Comparison of ENCODE assay signal across 2 cellular contexts in genomic region chr3:37730825-37731224, GRCh38.
TF ChIP-seq lines count a peak whose summit lies in the region.

No MANE protein-coding gene starts in this region.

TF ChIP-seq in HepG2, 621 proteins besides CTCF, POLR2A, EP300 and RAD21 (continues in another document):
- TF ChIP-seq, protein P1, sequence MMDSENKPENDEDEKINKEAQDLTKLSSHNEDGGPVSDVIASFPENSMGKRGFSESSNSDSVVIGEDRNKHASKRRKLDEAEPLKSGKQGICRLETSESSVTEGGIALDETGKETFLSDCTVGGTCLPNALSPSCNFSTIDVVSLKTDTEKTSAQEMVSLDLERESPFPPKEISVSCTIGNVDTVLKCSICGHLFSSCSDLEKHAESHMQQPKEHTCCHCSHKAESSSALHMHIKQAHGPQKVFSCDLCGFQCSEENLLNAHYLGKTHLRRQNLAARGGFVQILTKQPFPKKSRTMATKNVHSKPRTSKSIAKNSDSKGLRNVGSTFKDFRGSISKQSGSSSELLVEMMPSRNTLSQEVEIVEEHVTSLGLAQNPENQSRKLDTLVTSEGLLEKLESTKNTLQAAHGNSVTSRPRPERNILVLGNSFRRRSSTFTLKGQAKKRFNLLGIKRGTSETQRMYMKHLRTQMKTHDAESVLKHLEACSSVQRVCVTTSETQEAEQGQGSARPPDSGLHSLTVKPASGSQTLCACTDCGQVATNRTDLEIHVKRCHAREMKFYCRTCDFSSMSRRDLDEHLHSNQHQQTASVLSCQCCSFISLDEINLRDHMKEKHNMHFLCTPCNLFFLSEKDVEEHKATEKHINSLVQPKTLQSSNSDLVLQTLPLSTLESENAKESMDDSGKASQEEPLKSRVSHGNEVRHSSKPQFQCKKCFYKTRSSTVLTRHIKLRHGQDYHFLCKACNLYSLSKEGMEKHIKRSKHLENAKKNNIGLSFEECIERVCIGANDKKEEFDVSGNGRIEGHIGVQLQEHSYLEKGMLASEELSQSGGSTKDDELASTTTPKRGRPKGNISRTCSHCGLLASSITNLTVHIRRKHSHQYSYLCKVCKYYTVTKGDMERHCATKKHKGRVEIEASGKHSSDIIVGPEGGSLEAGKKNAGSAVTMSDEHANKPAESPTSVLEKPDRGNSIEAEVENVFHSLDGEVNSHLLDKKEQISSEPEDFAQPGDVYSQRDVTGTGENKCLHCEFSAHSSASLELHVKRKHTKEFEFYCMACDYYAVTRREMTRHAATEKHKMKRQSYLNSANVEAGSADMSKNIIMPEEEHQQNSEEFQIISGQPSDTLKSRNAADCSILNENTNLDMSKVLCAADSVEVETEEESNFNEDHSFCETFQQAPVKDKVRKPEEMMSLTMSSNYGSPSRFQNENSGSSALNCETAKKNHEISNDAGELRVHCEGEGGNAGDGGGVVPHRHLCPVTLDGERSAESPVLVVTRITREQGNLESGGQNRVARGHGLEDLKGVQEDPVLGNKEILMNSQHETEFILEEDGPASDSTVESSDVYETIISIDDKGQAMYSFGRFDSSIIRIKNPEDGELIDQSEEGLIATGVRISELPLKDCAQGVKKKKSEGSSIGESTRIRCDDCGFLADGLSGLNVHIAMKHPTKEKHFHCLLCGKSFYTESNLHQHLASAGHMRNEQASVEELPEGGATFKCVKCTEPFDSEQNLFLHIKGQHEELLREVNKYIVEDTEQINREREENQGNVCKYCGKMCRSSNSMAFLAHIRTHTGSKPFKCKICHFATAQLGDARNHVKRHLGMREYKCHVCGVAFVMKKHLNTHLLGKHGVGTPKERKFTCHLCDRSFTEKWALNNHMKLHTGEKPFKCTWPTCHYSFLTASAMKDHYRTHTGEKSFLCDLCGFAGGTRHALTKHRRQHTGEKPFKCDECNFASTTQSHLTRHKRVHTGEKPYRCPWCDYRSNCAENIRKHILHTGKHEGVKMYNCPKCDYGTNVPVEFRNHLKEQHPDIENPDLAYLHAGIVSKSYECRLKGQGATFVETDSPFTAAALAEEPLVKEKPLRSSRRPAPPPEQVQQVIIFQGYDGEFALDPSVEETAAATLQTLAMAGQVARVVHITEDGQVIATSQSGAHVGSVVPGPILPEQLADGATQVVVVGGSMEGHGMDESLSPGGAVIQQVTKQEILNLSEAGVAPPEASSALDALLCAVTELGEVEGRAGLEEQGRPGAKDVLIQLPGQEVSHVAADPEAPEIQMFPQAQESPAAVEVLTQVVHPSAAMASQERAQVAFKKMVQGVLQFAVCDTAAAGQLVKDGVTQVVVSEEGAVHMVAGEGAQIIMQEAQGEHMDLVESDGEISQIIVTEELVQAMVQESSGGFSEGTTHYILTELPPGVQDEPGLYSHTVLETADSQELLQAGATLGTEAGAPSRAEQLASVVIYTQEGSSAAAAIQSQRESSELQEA (CRISPR knock-in tag; IDR thresholded peaks at IDR 0.05; ENCODE audit: not compliant biosample characterization): no peak
- no peak for TF ChIP-seq ZNF101 (CRISPR knock-in tag; IDR thresholded peaks at IDR 0.05; ENCODE audit: borderline replicate concordance, low read depth)
- TF ChIP-seq, protein P2, sequence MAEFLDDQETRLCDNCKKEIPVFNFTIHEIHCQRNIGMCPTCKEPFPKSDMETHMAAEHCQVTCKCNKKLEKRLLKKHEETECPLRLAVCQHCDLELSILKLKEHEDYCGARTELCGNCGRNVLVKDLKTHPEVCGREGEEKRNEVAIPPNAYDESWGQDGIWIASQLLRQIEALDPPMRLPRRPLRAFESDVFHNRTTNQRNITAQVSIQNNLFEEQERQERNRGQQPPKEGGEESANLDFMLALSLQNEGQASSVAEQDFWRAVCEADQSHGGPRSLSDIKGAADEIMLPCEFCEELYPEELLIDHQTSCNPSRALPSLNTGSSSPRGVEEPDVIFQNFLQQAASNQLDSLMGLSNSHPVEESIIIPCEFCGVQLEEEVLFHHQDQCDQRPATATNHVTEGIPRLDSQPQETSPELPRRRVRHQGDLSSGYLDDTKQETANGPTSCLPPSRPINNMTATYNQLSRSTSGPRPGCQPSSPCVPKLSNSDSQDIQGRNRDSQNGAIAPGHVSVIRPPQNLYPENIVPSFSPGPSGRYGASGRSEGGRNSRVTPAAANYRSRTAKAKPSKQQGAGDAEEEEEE (CRISPR knock-in tag; IDR thresholded peaks at IDR 0.05; ENCODE audit: borderline replicate concordance): no peak
- no peak for TF ChIP-seq ZNF761 (CRISPR knock-in tag; conservative IDR thresholded peaks at IDR 0.05)
- no peak for TF ChIP-seq TAF1 (CRISPR knock-in tag; IDR thresholded peaks at IDR 0.05)
- no peak for TF ChIP-seq ZNF17 (CRISPR knock-in tag; IDR thresholded peaks at IDR 0.05)
- TF ChIP-seq, protein P3, sequence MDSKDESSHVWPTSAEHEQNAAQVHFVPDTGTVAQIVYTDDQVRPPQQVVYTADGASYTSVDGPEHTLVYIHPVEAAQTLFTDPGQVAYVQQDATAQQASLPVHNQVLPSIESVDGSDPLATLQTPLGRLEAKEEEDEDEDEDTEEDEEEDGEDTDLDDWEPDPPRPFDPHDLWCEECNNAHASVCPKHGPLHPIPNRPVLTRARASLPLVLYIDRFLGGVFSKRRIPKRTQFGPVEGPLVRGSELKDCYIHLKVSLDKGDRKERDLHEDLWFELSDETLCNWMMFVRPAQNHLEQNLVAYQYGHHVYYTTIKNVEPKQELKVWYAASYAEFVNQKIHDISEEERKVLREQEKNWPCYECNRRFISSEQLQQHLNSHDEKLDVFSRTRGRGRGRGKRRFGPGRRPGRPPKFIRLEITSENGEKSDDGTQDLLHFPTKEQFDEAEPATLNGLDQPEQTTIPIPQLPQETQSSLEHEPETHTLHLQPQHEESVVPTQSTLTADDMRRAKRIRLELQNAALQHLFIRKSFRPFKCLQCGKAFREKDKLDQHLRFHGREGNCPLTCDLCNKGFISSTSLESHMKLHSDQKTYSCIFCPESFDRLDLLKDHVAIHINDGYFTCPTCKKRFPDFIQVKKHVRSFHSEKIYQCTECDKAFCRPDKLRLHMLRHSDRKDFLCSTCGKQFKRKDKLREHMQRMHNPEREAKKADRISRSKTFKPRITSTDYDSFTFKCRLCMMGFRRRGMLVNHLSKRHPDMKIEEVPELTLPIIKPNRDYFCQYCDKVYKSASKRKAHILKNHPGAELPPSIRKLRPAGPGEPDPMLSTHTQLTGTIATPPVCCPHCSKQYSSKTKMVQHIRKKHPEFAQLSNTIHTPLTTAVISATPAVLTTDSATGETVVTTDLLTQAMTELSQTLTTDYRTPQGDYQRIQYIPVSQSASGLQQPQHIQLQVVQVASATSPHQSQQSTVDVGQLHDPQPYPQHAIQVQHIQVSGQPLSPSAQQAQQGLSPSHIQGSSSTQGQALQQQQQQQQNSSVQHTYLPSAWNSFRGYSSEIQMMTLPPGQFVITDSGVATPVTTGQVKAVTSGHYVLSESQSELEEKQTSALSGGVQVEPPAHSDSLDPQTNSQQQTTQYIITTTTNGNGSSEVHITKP (CRISPR knock-in tag; IDR thresholded peaks at IDR 0.05; ENCODE audit: low read depth): no peak
- TF ChIP-seq ZNF678 (CRISPR knock-in tag; IDR thresholded peaks at IDR 0.05): no peak

TF ChIP-seq in GM23338, 12 proteins besides CTCF, POLR2A, EP300 and RAD21 (continued from another document):
- TF ChIP-seq ZNF462 (CRISPR knock-in tag; IDR thresholded peaks at IDR 0.05) (no peak), ZNF331 (CRISPR knock-in tag; IDR thresholded peaks at IDR 0.05; ENCODE audit: low read depth) (no peak), EZH2 (IDR thresholded peaks at IDR 0.05; ENCODE audit: low read depth, unreplicated experiment) (no peak), STAT1 (IDR thresholded peaks at IDR 0.05; ENCODE audit: unreplicated experiment) (no peak), ZNF114 (CRISPR knock-in tag; IDR thresholded peaks at IDR 0.05) (no peak), NANOG (IDR thresholded peaks at IDR 0.05; ENCODE audit: borderline replicate concordance) (no peak)
TF ChIP-seq in GM23338: peak in this region for 0.
